Comparison of ENCODE assay signal across 8 cellular contexts in the genomic region with DNA sequence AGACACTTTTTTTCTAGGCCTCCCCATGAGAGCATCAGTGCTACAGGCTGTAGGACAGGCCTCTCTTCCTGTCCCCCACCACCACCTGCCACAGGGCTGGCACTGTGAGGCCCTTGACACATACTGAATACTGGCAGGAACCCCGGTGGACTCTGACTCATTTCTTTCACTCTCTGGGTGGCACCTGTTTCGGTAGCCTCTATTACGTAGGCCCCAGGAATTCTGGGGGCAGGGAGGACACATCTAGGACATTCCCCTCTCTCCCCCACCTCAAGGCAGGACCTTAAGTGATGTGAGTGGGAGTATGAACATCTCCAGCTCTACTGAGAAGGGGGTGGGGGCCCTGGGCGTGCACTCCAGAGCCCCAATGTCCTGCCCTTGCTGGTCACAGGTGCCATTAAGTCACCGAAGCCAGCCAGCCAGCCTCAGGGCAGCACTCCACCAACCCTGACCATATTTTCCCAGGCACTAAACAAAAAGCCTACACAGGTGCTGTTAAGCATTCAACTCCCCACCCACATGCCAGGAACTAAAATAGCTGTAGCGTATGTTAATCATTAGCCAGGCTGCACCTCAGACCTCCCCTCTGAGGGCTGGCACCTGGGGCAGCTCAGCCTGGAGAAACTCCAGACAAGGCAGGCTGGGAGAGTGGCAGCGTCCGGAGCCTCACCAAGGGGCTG. TPM values are rescaled to one million over a fixed set of nuclear protein-coding genes. Genes with fewer than 3 reads are reported as not detected.
DNase-seq lines count a peak whose midpoint lies in the region; ATAC-seq and TF ChIP-seq lines count a peak whose summit lies in the region.

No MANE protein-coding gene starts in this region.

- TF ChIP-seq CTCF in AG10803 (conservative IDR thresholded peaks at IDR 0.05; ENCODE audit: low read length), result no peak
- no peak for TF ChIP-seq CTCF in choroid plexus epithelial cell (conservative IDR thresholded peaks at IDR 0.05; ENCODE audit: low read depth, low read length)
- no peak for TF ChIP-seq CTCF in natural killer cell (IDR thresholded peaks at IDR 0.05)
- TF ChIP-seq CTCF in osteocyte (IDR thresholded peaks at IDR 0.05), result no peak

- H3K27me3 Mint-ChIP-seq in natural killer cell (ENCODE audit: low read depth in 2 of 2) (no peaks in the 10 kb centered on the region), osteocyte (ENCODE audit: unreplicated experiment) (no peaks in the 10 kb centered on the region)

- H3K4me3 ChIP-seq in AG10803 (ENCODE audit: low read length) (no peak overlapping the region), choroid plexus epithelial cell (ENCODE audit: low read depth, low read length) (no peak overlapping the region)

- peaks cover 66 to 71% of the 10 kb centered on the region in 2 donors for H3K4me1 Mint-ChIP-seq in natural killer cell
- H3K4me1 Mint-ChIP-seq in osteocyte (ENCODE audit: unreplicated experiment), result peaks cover 52% of the 10 kb centered on the region

- H3K4me3 Mint-ChIP-seq in natural killer cell, result peak overlapping the region; percentile 62
- H3K4me3 Mint-ChIP-seq in osteocyte (ENCODE audit: unreplicated experiment), result no peak overlapping the region

- H3K9me3 Mint-ChIP-seq in natural killer cell, result peaks cover 0 to 3% of the 10 kb centered on the region in 2 donors
- H3K9me3 Mint-ChIP-seq in osteocyte (ENCODE audit: unreplicated experiment), result peaks cover 10% of the 10 kb centered on the region

- H3K36me3 Mint-ChIP-seq in natural killer cell (no peaks in the 10 kb centered on the region), osteocyte (ENCODE audit: unreplicated experiment) (peaks cover 14% of the 10 kb centered on the region)

- ATAC-seq in GM19438 (IDR thresholded peaks at IDR 0.05; ENCODE audit: low read depth, unreplicated experiment) (peak; percentile 83), HG03469 (IDR thresholded peaks at IDR 0.05; ENCODE audit: unreplicated experiment) (peak; percentile 76), natural killer cell (peak; percentile 81 to 91 (median 84))
- peak; percentile 97 for ATAC-seq in activated CD4-positive, CD25-positive, alpha-beta regulatory T cell treated with anti-CD3 and anti-CD28 coated beads, Interleukin-2, amount 50 U/mL, for 24 hours

- intact Hi-C loops in natural killer cell (cut with micrococcal nuclease), result no loop called here

- peak overlapping the region; percentile 92 to 93 for H3K27ac Mint-ChIP-seq in natural killer cell
- H3K27ac Mint-ChIP-seq in osteocyte (ENCODE audit: unreplicated experiment), result no peak overlapping the region

- peak; percentile 53 for DNase-seq in AG10803 (ENCODE audit: low read depth)
- DNase-seq in choroid plexus epithelial cell (ENCODE audit: low read depth), result peak; percentile 32
- peak; percentile 63 for DNase-seq in natural killer cell
- DNase-seq in ureter (ENCODE audit: low spot score), result peak; percentile 83
- no peak for DNase-seq in osteocyte (ENCODE audit: extremely low spot score, unreplicated experiment)

RNA-seq across cellular contexts. Expression of gene ANXA11, which starts 8.9 kb away (rescaled TPM):
- total RNA-seq in natural killer cell (100 to 1,000 TPM; 213 to 264 (median 245) TPM), ureter (372 TPM), osteocyte (127 and 129 TPM in 2 replicates)
